Comparison of ENCODE assay signal across 13 cellular contexts in genomic region chr19:40594251-40594650, GRCh38. TPM values are rescaled to one million over a fixed set of nuclear protein-coding genes. Genes with fewer than 3 reads are reported as not detected.
A peak's percentile ranks its signal among the peaks of the same experiment; 100 is the strongest.
DNase-seq lines count a peak whose midpoint lies in the region; ATAC-seq, FAIRE-seq and TF ChIP-seq lines count a peak whose summit lies in the region.
"Had no signal": no experiment of that assay in that cellular context is flagged by ENCODE, and none has a peak within 500 bp of the region (broad histone marks: within the 10 kb centered on the region; RNA-seq: fewer than 3 reads in every experiment).

No MANE protein-coding gene starts in this region.

- CTCF ChIA-PET in A549 (lab: Yijun Ruan, JAX) = interaction anchor here (0.6 to 35.2 kb wide), 7 partner anchors 5 to 199 kb away, joined by 3 to 2247 read pairs (median 35); partner anchors contain the start of genes BLVRB and LTBP4

- POLR2A ChIA-PET in A549 (lab: Yijun Ruan, JAX) = interaction anchor here (0.9 to 1.4 kb wide), 4 partner anchors 8 to 129 kb away, joined by 4 to 15 read pairs (median 8); partner anchors contain the start of gene BLVRB

- H3K4me1 ChIP-seq in A549 = peaks cover 38% of the 10 kb centered on the region

- TF ChIP-seq POLR2A in A549 (IDR thresholded peaks at IDR 0.05; ENCODE audit: low read length) = no peak
- no peak for TF ChIP-seq POLR2A in H54 (IDR thresholded peaks at IDR 0.05; ENCODE audit: low read depth, low read length)

- no peaks in the 10 kb centered on the region for H3K9me3 ChIP-seq in A549

- TF ChIP-seq EP300 in A549 (IDR thresholded peaks at IDR 0.05) = no peak

- DNase-seq in A549 (ENCODE audit: low read depth in 1 of 2, low spot score in 1 of 2) = no peak
- DNase-seq in EH (ENCODE audit: low read depth) = peak; percentile 47
- DNase-seq in NCI-H69 (lab: John Stamatoyannopoulos, UW) = peak; percentile 22
- peak; percentile 74 for DNase-seq in hepatic stellate cell (ENCODE audit: low spot score)
- no peak for DNase-seq in SW480 (ENCODE audit: low spot score)
- DNase-seq in H54 (ENCODE audit: insufficient read length, low spot score) = no peak
- DNase-seq: effector CD8-positive, alpha-beta T cell; NCI-H2171; stimulated activated CD4-positive, alpha-beta T cell treated with anti-CD3 and anti-CD28 coated beads, Interleukin-1b, Interleukin-23, amount 100 ng/mL, for 48 hours; stimulated activated naive CD4-positive, alpha-beta T cell had no signal

- ATAC-seq in A549 (no peak), GM21526 (IDR thresholded peaks at IDR 0.05; ENCODE audit: low FRiP score, unreplicated experiment) (no peak), HG02970 (IDR thresholded peaks at IDR 0.05; ENCODE audit: low FRiP score, unreplicated experiment) (no peak)

- 59% methylated on average over 8 of the region's 8 CpGs for WGBS in A549 (ENCODE audit: missing lambda C conversion rate)

- H3K4me2 ChIP-seq in A549 = peak overlapping the region; percentile 67

- peak overlapping the region; percentile 63 to 82 for H3K27ac ChIP-seq in A549

- FAIRE-seq in A549 (lab: Jason Lieb, UNC) (peak; percentile 56), H54 (lab: Jason Lieb, UNC) (no peak)

- no peak for TF ChIP-seq RAD21 in A549 (conservative IDR thresholded peaks at IDR 0.05 in 1 of 2, IDR thresholded peaks at IDR 0.05 in 1 of 2)

- H3K4me3 ChIP-seq in A549 = no peak overlapping the region; the same call in 2 of the 3 replicates
- H3K4me3 ChIP-seq: lung had no signal

- no peak for TF ChIP-seq CTCF in A549 (IDR thresholded peaks at IDR 0.05)

TF ChIP-seq in A549, 52 proteins besides CTCF, POLR2A, EP300 and RAD21:
- TF ChIP-seq SMC3 (IDR thresholded peaks at IDR 0.05) = no peak
- 0 out of 2 replicates have a peak, but pooled peaks have one; percentile 38 for TF ChIP-seq POLR2AphosphoS2 (conservative IDR thresholded peaks at IDR 0.05; ENCODE audit: low read length)
- TF ChIP-seq EHMT2 (IDR thresholded peaks at IDR 0.05; ENCODE audit: low read depth) = no peak
- TF ChIP-seq KDM1A (IDR thresholded peaks at IDR 0.05; ENCODE audit: low read depth) = 0 out of 2 replicates have a peak, but pooled peaks have one; percentile 9
- 0 out of 2 replicates have a peak, but pooled peaks have one; percentile 35 for TF ChIP-seq RFX5 (IDR thresholded peaks at IDR 0.05)

RNA-seq across cellular contexts. Expression of gene LTBP4, which starts 6.9 kb away (rescaled TPM):
- polyA plus RNA-seq in A549 (2011; rRNA removed) (23.1 and 32.0 TPM in 2 replicates), A549 (2017; fragmentation: RNase III; extraction: RNeasy Plus Mini Kit Qiagen cat#74134 plus additional on column Dnase treatment) (37.7 to 51.1 TPM (median 43.2 TPM) in 3 replicates)
- polyA plus RNA-seq in A549 (2012; cell fraction: cytosol; rRNA removed) = 65.2 and 69.3 TPM in 2 replicates
- polyA plus RNA-seq in A549 (2012; cell fraction: nucleus; rRNA removed) = 475 and 611 TPM in 2 replicates
- 16.3 and 26.9 TPM in 2 replicates for polyA minus RNA-seq in A549 (2011; rRNA and poly(A)+ RNA removed)

RNA-seq across cellular contexts. Expression of gene SHKBP1, which starts 17.6 kb away (rescaled TPM):
- 75.2 and 79.7 TPM in 2 replicates for polyA plus RNA-seq in A549 (2011; rRNA removed)
- 163 and 237 TPM in 2 replicates for polyA plus RNA-seq in A549 (2012; cell fraction: cytosol; rRNA removed)
- polyA plus RNA-seq in A549 (2012; cell fraction: nucleus; rRNA removed) = 317 and 432 TPM in 2 replicates
- polyA plus RNA-seq in A549 (2017; fragmentation: RNase III; extraction: RNeasy Plus Mini Kit Qiagen cat#74134 plus additional on column Dnase treatment) = 94.9 to 128 TPM (median 123 TPM) in 3 replicates
- polyA minus RNA-seq in A549 (2011; rRNA and poly(A)+ RNA removed) = 133 and 167 TPM in 2 replicates

Comparison
In these comparisons a context has a peak if more than half of its experiments do, and no peak if none do; other contexts are left out.
1. DNase-seq: peak in EH (single experiment), NCI-H69 (single experiment) and hepatic stellate cell (single experiment); none in A549 (0 of 2), SW480 (single experiment) and H54 (single experiment).